In genomic region chr5:173893192-173893561, GRCh38 we compare ENCODE assay signal across 10 cellular contexts. TPM values are rescaled to one million over a fixed set of nuclear protein-coding genes. Genes with fewer than 3 reads are reported as not detected.
DNase-seq lines count a peak whose midpoint lies in the region; ATAC-seq and TF ChIP-seq lines count a peak whose summit lies in the region.
"Had no signal": no experiment of that assay in that cellular context is flagged by ENCODE, and none has a peak within 500 bp of the region (broad histone marks: within the 10 kb centered on the region; RNA-seq: fewer than 3 reads in every experiment).

No MANE protein-coding gene starts in this region.

- H3K4me3 Mint-ChIP-seq in CD4-positive, CD25-positive, alpha-beta regulatory T cell, result peak overlapping the region; percentile 35 to 87 (median 74)

- H3K36me3 ChIP-seq in CD4-positive, CD25-positive, alpha-beta regulatory T cell (ENCODE audit: control insufficient read depth, insufficient read depth, low read length), result no peaks in the 10 kb centered on the region
- H3K36me3 ChIP-seq in PC-9 (ENCODE audit: low read depth), result no peaks in the 10 kb centered on the region
- H3K36me3 ChIP-seq in osteoblast (ENCODE audit: insufficient read depth, low read length), result no peaks in the 10 kb centered on the region

- no peaks in the 10 kb centered on the region for H4K20me1 ChIP-seq in PC-9 (ENCODE audit: insufficient read depth)
- H4K20me1 ChIP-seq in osteoblast (ENCODE audit: insufficient read depth, low read length), result peaks cover 21% of the 10 kb centered on the region

- H3K4me2 ChIP-seq in PC-9 (peak overlapping the region; percentile 89), osteoblast (ENCODE audit: insufficient read depth, low read length) (peak overlapping the region; percentile 86)

- peaks cover 13% of the 10 kb centered on the region; the same call in 1 of the 2 replicates for H3F3A ChIP-seq in PC-9 (ENCODE audit: insufficient read depth, low read depth)

- H3K79me2 ChIP-seq in PC-9 (ENCODE audit: low read depth) (peaks cover 57% of the 10 kb centered on the region), osteoblast (ENCODE audit: insufficient read depth, low read length) (peaks cover 90% of the 10 kb centered on the region)

- no peak for DNase-seq in CD4-positive, CD25-positive, alpha-beta regulatory T cell
- DNase-seq in PC-9 (no peak), epithelial cell of proximal tubule (ENCODE audit: low read depth) (no peak), osteoblast (ENCODE audit: insufficient read length, low spot score, missing footprints) (no peak), GOT3 (lab: John Stamatoyannopoulos, UW) (no peak), DMS79 (lab: John Stamatoyannopoulos, UW) (no peak), amniotic stem cell (lab: John Stamatoyannopoulos, UW) (no peak), sciatic nerve (ENCODE audit: low spot score) (no peak)
- DNase-seq: activated CD8-positive, alpha-beta memory T cell treated with anti-CD3 and anti-CD28 coated beads, Interleukin-2, amount 50 U/mL, for 48 hours; naive B cell had no signal

- H3K4me3 ChIP-seq in CD4-positive, CD25-positive, alpha-beta regulatory T cell (ENCODE audit: low read depth, low read length), result peak overlapping the region; percentile 88
- H3K4me3 ChIP-seq in PC-9 (peak overlapping the region; percentile 40; the same call in 1 of the 2 replicates), epithelial cell of proximal tubule (ENCODE audit: low read depth, low read length) (peak overlapping the region; percentile 86), osteoblast (ENCODE audit: insufficient read depth, low read length) (no peak overlapping the region)

- no peaks in the 10 kb centered on the region for H3K27me3 Mint-ChIP-seq in CD4-positive, CD25-positive, alpha-beta regulatory T cell
- H3K27me3 Mint-ChIP-seq: naive B cell had no signal

- no peaks in the 10 kb centered on the region for H3K9me3 ChIP-seq in CD4-positive, CD25-positive, alpha-beta regulatory T cell (ENCODE audit: control insufficient read depth in 2 of 2, low read length in 2 of 2)
- H3K9me3 ChIP-seq in PC-9 (ENCODE audit: insufficient read depth, low read depth) (no peaks in the 10 kb centered on the region), osteoblast (ENCODE audit: low read depth, low read length) (no peaks in the 10 kb centered on the region)

- H3K27ac Mint-ChIP-seq in CD4-positive, CD25-positive, alpha-beta regulatory T cell, result no peak overlapping the region

- no peaks in the 10 kb centered on the region for H3K27me3 ChIP-seq in CD4-positive, CD25-positive, alpha-beta regulatory T cell (ENCODE audit: control insufficient read depth, insufficient read depth, low read length)
- H3K27me3 ChIP-seq in PC-9 (ENCODE audit: insufficient read depth, low read depth), result no peaks in the 10 kb centered on the region
- H3K27me3 ChIP-seq in osteoblast (ENCODE audit: insufficient read depth, low read length), result no peaks in the 10 kb centered on the region

- BruUV-seq in PC-9 (replicated peaks; lab: Mats Ljungman, UMichigan), result no TSS peak

- intact Hi-C loops in PC-9 (cut with micrococcal nuclease; ENCODE audit: unreplicated experiment), result no loop called here
- intact Hi-C loops in sciatic nerve (cut with DNase I), result no loop called here

- POLR2A ChIA-PET in PC-9 (lab: Charles Lee; ENCODE audit: unreplicated experiment), result interaction anchor here (0.6 kb wide), 1 partner anchor 169 kb away, joined by 6 read pairs; no protein-coding TSS in a partner anchor

- no peak overlapping the region for H2AFZ ChIP-seq in PC-9
- H2AFZ ChIP-seq in osteoblast (ENCODE audit: low read length), result no peak overlapping the region

- H3K27ac ChIP-seq in CD4-positive, CD25-positive, alpha-beta regulatory T cell (ENCODE audit: insufficient read depth, low read length, poor library complexity, severe bottlenecking), result no peak overlapping the region
- H3K27ac ChIP-seq in PC-9 (no peak overlapping the region), osteoblast (ENCODE audit: low read depth, low read length) (no peak overlapping the region)

- no peak for ATAC-seq in CD4-positive, CD25-positive, alpha-beta regulatory T cell (ENCODE audit: low read depth in 2 of 2)
- ATAC-seq in sciatic nerve, result no peak

- CTCF ChIA-PET in PC-9 (lab: Charles Lee), result interaction anchor here (0.7 kb wide), 1 partner anchor 71 kb away, joined by 3 read pairs; no protein-coding TSS in a partner anchor

- H3K4me1 Mint-ChIP-seq in CD4-positive, CD25-positive, alpha-beta regulatory T cell, result peaks cover 40 to 71% (median 56%) of the 10 kb centered on the region in 4 donors

- H3K9me2 ChIP-seq in PC-9 (ENCODE audit: insufficient read depth), result no peaks in the 10 kb centered on the region

- H3K9me3 Mint-ChIP-seq in CD4-positive, CD25-positive, alpha-beta regulatory T cell, result no peaks in the 10 kb centered on the region
- H3K9me3 Mint-ChIP-seq: naive B cell had no signal

- peaks cover 18% of the 10 kb centered on the region for H3K36me3 Mint-ChIP-seq in CD4-positive, CD25-positive, alpha-beta regulatory T cell
- H3K36me3 Mint-ChIP-seq: naive B cell had no signal

- H3K4me1 ChIP-seq in CD4-positive, CD25-positive, alpha-beta regulatory T cell (ENCODE audit: control insufficient read depth, insufficient read depth, low read length, poor library complexity, severe bottlenecking), result peaks cover 61% of the 10 kb centered on the region
- peaks cover 67% of the 10 kb centered on the region for H3K4me1 ChIP-seq in PC-9 (replicated peaks; ENCODE audit: insufficient read depth)
- H3K4me1 ChIP-seq in osteoblast (ENCODE audit: insufficient read depth, low read length), result peaks cover 32% of the 10 kb centered on the region

- TF ChIP-seq CTCF in PC-9 (conservative IDR thresholded peaks at IDR 0.05), result no peak
- TF ChIP-seq CTCF in epithelial cell of proximal tubule (conservative IDR thresholded peaks at IDR 0.05; ENCODE audit: low read depth, low read length), result no peak
- no peak for TF ChIP-seq CTCF in osteoblast (IDR thresholded peaks at IDR 0.05; ENCODE audit: extremely low read depth, low read depth, low read length)

RNA-seq across cellular contexts. Expression of gene CPEB4, which starts 5.0 kb away (rescaled TPM):
- total RNA-seq in CD4-positive, CD25-positive, alpha-beta regulatory T cell, result 42.7 TPM
- polyA plus RNA-seq in CD4-positive, CD25-positive, alpha-beta regulatory T cell, result 1 to 10 TPM; 3.4 to 5.8 (median 4.6) TPM
- 11.6 and 15.4 TPM in 2 replicates for total RNA-seq in PC-9 (2021)
- 9.5 and 17.5 TPM in 2 replicates for total RNA-seq in epithelial cell of proximal tubule
- total RNA-seq in osteoblast, result 36.2 and 41.6 TPM in 2 replicates
- total RNA-seq in sciatic nerve, result 42.2 TPM
